In the genomic region with DNA sequence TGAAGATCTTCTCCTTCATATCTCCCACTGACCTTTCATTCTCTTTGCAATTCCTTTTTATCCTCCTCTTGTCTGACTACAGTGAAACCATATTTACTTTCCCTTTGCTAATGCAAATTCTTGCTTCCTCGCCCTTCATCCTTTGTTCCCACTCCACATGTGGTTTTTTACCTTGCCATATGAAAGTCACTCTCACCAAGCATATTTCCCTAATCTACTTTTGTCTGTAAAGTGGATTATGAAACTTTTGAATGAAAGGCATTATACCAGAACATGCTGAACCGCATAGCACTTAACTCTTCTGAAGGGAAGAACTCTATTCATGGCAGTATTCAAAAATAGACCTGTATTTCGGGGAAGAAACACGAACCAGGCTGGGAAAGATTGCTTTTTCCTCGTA, we compare ENCODE assay signal across 30 cellular contexts. TPM values are rescaled to one million over a fixed set of nuclear protein-coding genes. Genes with fewer than 3 reads are reported as not detected.
A peak's percentile ranks its signal among the peaks of the same experiment; 100 is the strongest.
DNase-seq lines count a peak whose midpoint lies in the region; ATAC-seq and TF ChIP-seq lines count a peak whose summit lies in the region.
"Had no signal": no experiment of that assay in that cellular context is flagged by ENCODE, and none has a peak within 500 bp of the region (broad histone marks: within the 10 kb centered on the region; RNA-seq: fewer than 3 reads in every experiment).

No MANE protein-coding gene starts in this region.

- no peaks in the 10 kb centered on the region for H3K27me3 ChIP-seq in GM23338 (ENCODE audit: insufficient read depth)
- H3K27me3 ChIP-seq: esophagus muscularis mucosa, SJSA1 had no signal

- H3F3A ChIP-seq in GM23338 (replicated peaks; ENCODE audit: low read depth), result no peaks in the 10 kb centered on the region

- H3K27ac Mint-ChIP-seq in GM23338, result peak overlapping the region; percentile 36
- H3K27ac Mint-ChIP-seq: B cell; CD8-positive, alpha-beta memory T cell; effector memory CD8-positive, alpha-beta T cell had no signal

- no peaks in the 10 kb centered on the region for H3K9me3 Mint-ChIP-seq in GM23338

- ATAC-seq in GM23338 (peak; percentile 73), GM21723 (IDR thresholded peaks at IDR 0.05; ENCODE audit: unreplicated experiment) (no peak)
- ATAC-seq: A549; effector memory CD8-positive, alpha-beta T cell; HepG2 had no signal

- H3K27ac ChIP-seq in GM23338 (ENCODE audit: low read depth) (peak overlapping the region; percentile 17; the same call in 1 of the 2 replicates), mesodermal cell (ENCODE audit: low read depth, low read length, severe bottlenecking) (peak overlapping the region; percentile 19)
- H3K27ac ChIP-seq: A549, esophagus muscularis mucosa, GM23248, SJSA1 had no signal

- no peaks in the 10 kb centered on the region for H3K27me3 Mint-ChIP-seq in GM23338 (ENCODE audit: insufficient read depth, low read depth, poor library complexity)
- H3K27me3 Mint-ChIP-seq: B cell; effector memory CD8-positive, alpha-beta T cell had no signal

- peak; percentile 21 for DNase-seq in GM23338 (ENCODE audit: low spot score)
- DNase-seq in NCI-H2107 treated with DMSO at 0.1 percent for 48 hours (lab: John Stamatoyannopoulos, UW; ENCODE audit: unreplicated experiment), result peak; percentile 93
- peak; percentile 18 for DNase-seq in OCI-M1 (lab: John Stamatoyannopoulos, UW)
- no peak for DNase-seq in A172 (ENCODE audit: low spot score)
- no peak for DNase-seq in hypothalamus (lab: John Stamatoyannopoulos, UW)
- no peak for DNase-seq in SKM-1 treated with dmso at 0.1 percent for 144 hours (lab: John Stamatoyannopoulos, UW; ENCODE audit: unreplicated experiment)
- DNase-seq: activated CD8-positive, alpha-beta memory T cell treated with anti-CD3 and anti-CD28 coated beads for 24 hours; activated naive CD4-positive, alpha-beta T cell; activated T-cell treated with anti-CD3 and anti-CD28 coated beads, Interleukin-2, amount 50 U/mL, for 1 hour; CD8-positive, alpha-beta memory T cell; effector memory CD8-positive, alpha-beta T cell; GM23248; NCI-H1092; NCI-H187; NCI-H226; NK-92 treated with Interleukin-12 subunit alpha and Interleukin-12 subunit beta, amount 100 ng/mL, for 24 hours; stimulated activated CD4-positive, alpha-beta T cell treated with anti-CD3 and anti-CD28 coated beads, Interleukin-1b, Interleukin-23, amount 100 ng/mL, for 48 hours; T-helper 1 cell had no signal

- peaks cover 21% of the 10 kb centered on the region; the same call in 2 of the 3 replicates for H3K4me1 Mint-ChIP-seq in GM23338
- H3K4me1 Mint-ChIP-seq: B cell; CD8-positive, alpha-beta memory T cell had no signal

- WGBS in mesodermal cell (ENCODE audit: insufficient coverage in 2 of 2), 2 experiments, result 20 to 60% methylated on average over 1 to 4 of the region's 5 CpGs

- H3K4me3 ChIP-seq in GM23338 (peak overlapping the region; percentile 33), mesodermal cell (ENCODE audit: extremely low read depth, insufficient read depth, low read length, poor library complexity, severe bottlenecking) (no peak overlapping the region)
- H3K4me3 ChIP-seq: A549, esophagus muscularis mucosa, GM23248, SJSA1 had no signal

- H3K36me3 ChIP-seq in GM23338 (ENCODE audit: insufficient read depth) (no peaks in the 10 kb centered on the region), mesodermal cell (ENCODE audit: control insufficient read depth, insufficient read depth, low read length) (no peaks in the 10 kb centered on the region)
- H3K36me3 ChIP-seq: esophagus muscularis mucosa, SJSA1 had no signal

- H3K4me2 ChIP-seq in GM23338, result peak overlapping the region; percentile 56
- H3K4me2 ChIP-seq: A549 had no signal

- no peaks in the 10 kb centered on the region for H4K20me1 ChIP-seq in GM23338 (replicated peaks; ENCODE audit: insufficient read depth)

- H3K36me3 Mint-ChIP-seq in GM23338 (ENCODE audit: low read depth), result no peaks in the 10 kb centered on the region
- H3K36me3 Mint-ChIP-seq: CD8-positive, alpha-beta memory T cell had no signal

- H3K4me1 ChIP-seq in GM23338 (ENCODE audit: insufficient read depth), result peaks cover 22% of the 10 kb centered on the region
- no peaks in the 10 kb centered on the region for H3K4me1 ChIP-seq in mesodermal cell (ENCODE audit: control insufficient read depth, insufficient read depth, low read length, poor library complexity, severe bottlenecking)
- H3K4me1 ChIP-seq: A549, esophagus muscularis mucosa, SJSA1 had no signal

- H3K9me2 ChIP-seq in GM23338 (ENCODE audit: insufficient read depth), result no peaks in the 10 kb centered on the region

- peak overlapping the region; percentile 14 for H3K4me3 Mint-ChIP-seq in GM23338
- H3K4me3 Mint-ChIP-seq: B cell; CD8-positive, alpha-beta memory T cell; effector memory CD8-positive, alpha-beta T cell had no signal

- H3K79me2 ChIP-seq in GM23338 (replicated peaks; ENCODE audit: insufficient read depth), result no peaks in the 10 kb centered on the region

- no peak for TF ChIP-seq CTCF in GM23338 (conservative IDR thresholded peaks at IDR 0.05; ENCODE audit: low read depth in 2 of 2)

- no peaks in the 10 kb centered on the region for H3K9me3 ChIP-seq in mesodermal cell (ENCODE audit: control insufficient read depth, low read length)
- H3K9me3 ChIP-seq: A549, esophagus muscularis mucosa, SJSA1 had no signal

- H2AFZ ChIP-seq in GM23338, result no peak overlapping the region
- H2AFZ ChIP-seq: GM23248 had no signal

TF ChIP-seq in GM23338, 12 proteins besides CTCF, POLR2A, EP300 and RAD21 (continues in another document):
- TF ChIP-seq NANOG (IDR thresholded peaks at IDR 0.05; ENCODE audit: borderline replicate concordance) (no peak), JUNB (IDR thresholded peaks at IDR 0.05; ENCODE audit: unreplicated experiment) (no peak)
- TF ChIP-seq, protein P1, sequence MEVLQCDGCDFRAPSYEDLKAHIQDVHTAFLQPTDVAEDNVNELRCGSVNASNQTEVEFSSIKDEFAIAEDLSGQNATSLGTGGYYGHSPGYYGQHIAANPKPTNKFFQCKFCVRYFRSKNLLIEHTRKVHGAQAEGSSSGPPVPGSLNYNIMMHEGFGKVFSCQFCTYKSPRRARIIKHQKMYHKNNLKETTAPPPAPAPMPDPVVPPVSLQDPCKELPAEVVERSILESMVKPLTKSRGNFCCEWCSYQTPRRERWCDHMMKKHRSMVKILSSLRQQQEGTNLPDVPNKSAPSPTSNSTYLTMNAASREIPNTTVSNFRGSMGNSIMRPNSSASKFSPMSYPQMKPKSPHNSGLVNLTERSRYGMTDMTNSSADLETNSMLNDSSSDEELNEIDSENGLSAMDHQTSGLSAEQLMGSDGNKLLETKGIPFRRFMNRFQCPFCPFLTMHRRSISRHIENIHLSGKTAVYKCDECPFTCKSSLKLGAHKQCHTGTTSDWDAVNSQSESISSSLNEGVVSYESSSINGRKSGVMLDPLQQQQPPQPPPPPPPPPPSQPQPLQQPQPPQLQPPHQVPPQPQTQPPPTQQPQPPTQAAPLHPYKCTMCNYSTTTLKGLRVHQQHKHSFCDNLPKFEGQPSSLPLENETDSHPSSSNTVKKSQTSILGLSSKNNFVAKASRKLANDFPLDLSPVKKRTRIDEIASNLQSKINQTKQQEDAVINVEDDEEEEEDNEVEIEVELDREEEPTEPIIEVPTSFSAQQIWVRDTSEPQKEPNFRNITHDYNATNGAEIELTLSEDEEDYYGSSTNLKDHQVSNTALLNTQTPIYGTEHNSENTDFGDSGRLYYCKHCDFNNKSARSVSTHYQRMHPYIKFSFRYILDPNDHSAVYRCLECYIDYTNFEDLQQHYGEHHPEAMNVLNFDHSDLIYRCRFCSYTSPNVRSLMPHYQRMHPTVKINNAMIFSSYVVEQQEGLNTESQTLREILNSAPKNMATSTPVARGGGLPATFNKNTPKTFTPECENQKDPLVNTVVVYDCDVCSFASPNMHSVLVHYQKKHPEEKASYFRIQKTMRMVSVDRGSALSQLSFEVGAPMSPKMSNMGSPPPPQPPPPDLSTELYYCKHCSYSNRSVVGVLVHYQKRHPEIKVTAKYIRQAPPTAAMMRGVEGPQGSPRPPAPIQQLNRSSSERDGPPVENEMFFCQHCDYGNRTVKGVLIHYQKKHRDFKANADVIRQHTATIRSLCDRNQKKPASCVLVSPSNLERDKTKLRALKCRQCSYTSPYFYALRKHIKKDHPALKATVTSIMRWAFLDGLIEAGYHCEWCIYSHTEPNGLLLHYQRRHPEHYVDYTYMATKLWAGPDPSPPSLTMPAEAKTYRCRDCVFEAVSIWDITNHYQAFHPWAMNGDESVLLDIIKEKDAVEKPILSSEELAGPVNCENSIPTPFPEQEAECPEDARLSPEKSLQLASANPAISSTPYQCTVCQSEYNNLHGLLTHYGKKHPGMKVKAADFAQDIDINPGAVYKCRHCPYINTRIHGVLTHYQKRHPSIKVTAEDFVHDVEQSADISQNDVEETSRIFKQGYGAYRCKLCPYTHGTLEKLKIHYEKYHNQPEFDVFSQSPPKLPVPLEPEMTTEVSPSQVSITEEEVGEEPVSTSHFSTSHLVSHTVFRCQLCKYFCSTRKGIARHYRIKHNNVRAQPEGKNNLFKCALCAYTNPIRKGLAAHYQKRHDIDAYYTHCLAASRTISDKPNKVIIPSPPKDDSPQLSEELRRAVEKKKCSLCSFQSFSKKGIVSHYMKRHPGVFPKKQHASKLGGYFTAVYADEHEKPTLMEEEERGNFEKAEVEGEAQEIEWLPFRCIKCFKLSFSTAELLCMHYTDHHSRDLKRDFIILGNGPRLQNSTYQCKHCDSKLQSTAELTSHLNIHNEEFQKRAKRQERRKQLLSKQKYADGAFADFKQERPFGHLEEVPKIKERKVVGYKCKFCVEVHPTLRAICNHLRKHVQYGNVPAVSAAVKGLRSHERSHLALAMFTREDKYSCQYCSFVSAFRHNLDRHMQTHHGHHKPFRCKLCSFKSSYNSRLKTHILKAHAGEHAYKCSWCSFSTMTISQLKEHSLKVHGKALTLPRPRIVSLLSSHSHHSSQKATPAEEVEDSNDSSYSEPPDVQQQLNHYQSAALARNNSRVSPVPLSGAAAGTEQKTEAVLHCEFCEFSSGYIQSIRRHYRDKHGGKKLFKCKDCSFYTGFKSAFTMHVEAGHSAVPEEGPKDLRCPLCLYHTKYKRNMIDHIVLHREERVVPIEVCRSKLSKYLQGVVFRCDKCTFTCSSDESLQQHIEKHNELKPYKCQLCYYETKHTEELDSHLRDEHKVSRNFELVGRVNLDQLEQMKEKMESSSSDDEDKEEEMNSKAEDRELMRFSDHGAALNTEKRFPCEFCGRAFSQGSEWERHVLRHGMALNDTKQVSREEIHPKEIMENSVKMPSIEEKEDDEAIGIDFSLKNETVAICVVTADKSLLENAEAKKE (CRISPR knock-in tag; IDR thresholded peaks at IDR 0.05), result no peak

RNA-seq across cellular contexts. Expression of gene TMPRSS15, which starts 8.0 kb away (rescaled TPM):
- total RNA-seq in GM23338 (2014; rRNA removed; shearing (Covaris generic)), result not detected in 2 replicates
- polyA plus RNA-seq in GM23338 (2016; fragmentation: Nextera tagmentation; extraction: Ambion mirVana), result not detected in 2 replicates
- polyA plus RNA-seq in mesodermal cell (2013, experiment 1 of 2), result not detected
- not detected for polyA plus RNA-seq in mesodermal cell (2013, experiment 2 of 2)
- 0.02 and 0.12 TPM in 2 replicates for total RNA-seq in A172 (2014; rRNA removed; shearing (Covaris generic))
- total RNA-seq: B cell; CD8-positive, alpha-beta memory T cell; esophagus muscularis mucosa; frontal cortex; GM23248; HepG2; kidney epithelial cell; lung microvascular endothelial cell; pulmonary artery endothelial cell; SJSA1; urinary bladder had no signal
- polyA plus RNA-seq: CD8-positive, alpha-beta memory T cell; GM23248; HepG2; urinary bladder had no signal

Comparison
In these comparisons a context has a peak if more than half of its experiments do, and no peak if none do; other contexts are left out.
1. DNase-seq: peak in GM23338 (single experiment), NCI-H2107 treated with DMSO at 0.1 percent for 48 hours (single experiment) and OCI-M1 (single experiment); none in A172 (single experiment), hypothalamus (0 of 51) and SKM-1 treated with dmso at 0.1 percent for 144 hours (single experiment).